ENCODE assay signal across 11 cellular contexts in genomic region chr1:43532716-43533115, GRCh38. TPM values are rescaled to one million over a fixed set of nuclear protein-coding genes. Genes with fewer than 3 reads are reported as not detected.
DNase-seq lines count a peak whose midpoint lies in the region; ATAC-seq and TF ChIP-seq lines count a peak whose summit lies in the region.
"Had no signal": no experiment of that assay in that cellular context is flagged by ENCODE, and none has a peak within 500 bp of the region (broad histone marks: within the 10 kb centered on the region; RNA-seq: fewer than 3 reads in every experiment).

No MANE protein-coding gene starts in this region.

- intact Hi-C loops in uterus (cut with DNase I; ENCODE audit: low total_unique reads): loop anchor here (5.0 kb wide), 1 partner anchor 120 kb away; the partner anchor contains the start of gene KDM4A

- no peaks in the 10 kb centered on the region for H3K9me3 Mint-ChIP-seq in activated naive CD4-positive, alpha-beta T cell treated with anti-CD3 and anti-CD28 coated beads, Interleukin-2, amount 10 ng/mL, durations not matched to agents 7 days and 5 days
- H3K9me3 Mint-ChIP-seq in activated naive CD4-positive, alpha-beta T cell treated with anti-CD3 and anti-CD28 coated beads, Interleukin-2, amount 50 U/mL, for 72 hours: no peaks in the 10 kb centered on the region
- no peaks in the 10 kb centered on the region for H3K9me3 Mint-ChIP-seq in central memory CD8-positive, alpha-beta T cell

- peaks cover 4% of the 10 kb centered on the region for H3K36me3 Mint-ChIP-seq in activated naive CD4-positive, alpha-beta T cell treated with anti-CD3 and anti-CD28 coated beads, Interleukin-2, amount 10 ng/mL, durations not matched to agents 7 days and 5 days
- peaks cover 7 to 11% of the 10 kb centered on the region in 2 donors for H3K36me3 Mint-ChIP-seq in activated naive CD4-positive, alpha-beta T cell treated with anti-CD3 and anti-CD28 coated beads, Interleukin-2, amount 50 U/mL, for 72 hours
- peaks cover 3% of the 10 kb centered on the region for H3K36me3 Mint-ChIP-seq in central memory CD8-positive, alpha-beta T cell (ENCODE audit: insufficient read depth)

- no peak for TF ChIP-seq CTCF in uterus (IDR thresholded peaks at IDR 0.05)

- CTCF ChIA-PET in activated naive CD4-positive, alpha-beta T cell treated with anti-CD3 and anti-CD28 coated beads, Interleukin-2, amount 10 ng/mL, durations not matched to agents 7 days and 5 days (lab: Charles Lee): interaction anchor here (1.1 to 1.6 kb wide), 3 partner anchors 22 to 230 kb away, joined by 3 to 6 read pairs (median 3); no protein-coding TSS in a partner anchor

- peaks cover 57% of the 10 kb centered on the region for H3K27me3 Mint-ChIP-seq in activated naive CD4-positive, alpha-beta T cell treated with anti-CD3 and anti-CD28 coated beads, Interleukin-2, amount 10 ng/mL, durations not matched to agents 7 days and 5 days
- peaks cover 55% of the 10 kb centered on the region for H3K27me3 Mint-ChIP-seq in central memory CD8-positive, alpha-beta T cell

- no peak for DNase-seq in activated naive CD4-positive, alpha-beta T cell treated with anti-CD3 and anti-CD28 coated beads, Interleukin-2, amount 10 ng/mL, durations not matched to agents 7 days and 5 days
- DNase-seq in activated naive CD4-positive, alpha-beta T cell treated with anti-CD3 and anti-CD28 coated beads, Interleukin-2, amount 50 U/mL, for 72 hours (ENCODE audit: low spot score in 2 of 2): no peak
- DNase-seq in central memory CD8-positive, alpha-beta T cell (ENCODE audit: low spot score in 2 of 2): no peak
- no peak for DNase-seq in uterus
- no peak for DNase-seq in SIG-M5 (lab: John Stamatoyannopoulos, UW)
- DNase-seq: activated CD4-positive, alpha-beta T cell treated with anti-CD3 and anti-CD28 coated beads for 48 hours; NCI-H748 treated with DMSO at 0.1 percent for 48 hours had no signal

- peak overlapping the region in 1 of 2 donors; percentile 73 for H3K4me3 ChIP-seq in muscle layer of duodenum (ENCODE audit: low read depth in 1 of 2, low read length in 2 of 2)
- H3K4me3 ChIP-seq in uterus: peak overlapping the region in 1 of 2 donors; percentile 86
- H3K4me3 ChIP-seq: K562 had no signal

- H3K9me3 ChIP-seq in muscle layer of duodenum (ENCODE audit: control insufficient read depth in 1 of 2, low read length in 2 of 2): no peaks in the 10 kb centered on the region
- no peaks in the 10 kb centered on the region for H3K9me3 ChIP-seq in uterus

- no peak for ATAC-seq in activated naive CD4-positive, alpha-beta T cell treated with anti-CD3 and anti-CD28 coated beads, Interleukin-2, amount 50 U/mL, for 72 hours
- ATAC-seq in central memory CD8-positive, alpha-beta T cell (replicated peaks; ENCODE audit: extremely low read depth, poor library complexity, severe bottlenecking): no peak
- ATAC-seq in GM18861 (IDR thresholded peaks at IDR 0.05; ENCODE audit: unreplicated experiment): no peak
- no peak for ATAC-seq in HG02885 (IDR thresholded peaks at IDR 0.05; ENCODE audit: poor library complexity, unreplicated experiment)
- ATAC-seq: K562 had no signal

- no peak for TF ChIP-seq POLR2A in uterus (IDR thresholded peaks at IDR 0.05)

- no peak overlapping the region for H3K27ac Mint-ChIP-seq in activated naive CD4-positive, alpha-beta T cell treated with anti-CD3 and anti-CD28 coated beads, Interleukin-2, amount 10 ng/mL, durations not matched to agents 7 days and 5 days
- no peak overlapping the region for H3K27ac Mint-ChIP-seq in activated naive CD4-positive, alpha-beta T cell treated with anti-CD3 and anti-CD28 coated beads, Interleukin-2, amount 50 U/mL, for 72 hours
- no peak overlapping the region for H3K27ac Mint-ChIP-seq in central memory CD8-positive, alpha-beta T cell (ENCODE audit: low read depth)

- H3K27me3 ChIP-seq in muscle layer of duodenum (ENCODE audit: low read depth, low read length) (no peaks in the 10 kb centered on the region), uterus (no peaks in the 10 kb centered on the region)

- peak overlapping the region; percentile 58 for H3K4me3 Mint-ChIP-seq in activated naive CD4-positive, alpha-beta T cell treated with anti-CD3 and anti-CD28 coated beads, Interleukin-2, amount 10 ng/mL, durations not matched to agents 7 days and 5 days
- H3K4me3 Mint-ChIP-seq in central memory CD8-positive, alpha-beta T cell: peak overlapping the region; percentile 91

- no peaks in the 10 kb centered on the region for H3K36me3 ChIP-seq in muscle layer of duodenum (ENCODE audit: control insufficient read depth in 1 of 2, insufficient read depth in 2 of 2, low read length in 2 of 2)
- no peaks in the 10 kb centered on the region for H3K36me3 ChIP-seq in uterus

- peaks cover 16% of the 10 kb centered on the region for H3K4me1 Mint-ChIP-seq in activated naive CD4-positive, alpha-beta T cell treated with anti-CD3 and anti-CD28 coated beads, Interleukin-2, amount 10 ng/mL, durations not matched to agents 7 days and 5 days
- peaks cover 23% of the 10 kb centered on the region for H3K4me1 Mint-ChIP-seq in central memory CD8-positive, alpha-beta T cell

- peaks cover 0 to 27% of the 10 kb centered on the region in 2 donors for H3K4me1 ChIP-seq in muscle layer of duodenum (ENCODE audit: control insufficient read depth in 1 of 2, insufficient read depth in 2 of 2, low read length in 2 of 2)
- H3K4me1 ChIP-seq in uterus: no peaks in the 10 kb centered on the region

- H3K27ac ChIP-seq in muscle layer of duodenum (ENCODE audit: low read length): peak overlapping the region; percentile 39
- peak overlapping the region; percentile 80 to 91 for H3K27ac ChIP-seq in uterus

RNA-seq across cellular contexts. Expression of gene PTPRF, which starts 2.0 kb away (rescaled TPM):
- total RNA-seq in activated naive CD4-positive, alpha-beta T cell treated with anti-CD3 and anti-CD28 coated beads, Interleukin-2, amount 50 U/mL, for 72 hours: 10 to 100 TPM in 1 of 2 donors, under 1 TPM in 1; 0.25 to 21.9 TPM
- total RNA-seq in uterus: 100 to 1,000 TPM in 2 of 4 donors, 10 to 100 TPM in 2; 24.7 to 172 (median 124) TPM
